Comparison of ENCODE assay signal across 13 cellular contexts in genomic region chr9:129416831-129417604, GRCh38.
DNase-seq lines count a peak whose midpoint lies in the region; ATAC-seq, FAIRE-seq and TF ChIP-seq lines count a peak whose summit lies in the region.
"Had no signal": no experiment of that assay in that cellular context is flagged by ENCODE, and none has a peak within 500 bp of the region (broad histone marks: within the 10 kb centered on the region; RNA-seq: fewer than 3 reads in every experiment).

No MANE protein-coding gene starts in this region.

- H3K9ac ChIP-seq in HepG2 (ENCODE audit: insufficient read depth, low read depth, low read length) = no peak overlapping the region

- H3K27ac Mint-ChIP-seq in endothelial cell (ENCODE audit: unreplicated experiment) = peak overlapping the region; percentile 75

- no peak for DNase-seq in HepG2 (ENCODE audit: low spot score)
- no peak for DNase-seq in right lobe of liver
- peak; percentile 68 for DNase-seq in NOMO-1 treated with DMSO at 0.1 percent for 48 hours (lab: John Stamatoyannopoulos, UW; ENCODE audit: unreplicated experiment)
- DNase-seq in endothelial cell (ENCODE audit: low spot score) = no peak
- DNase-seq in uterus = no peak
- DNase-seq in NCI-H128 (lab: John Stamatoyannopoulos, UW; ENCODE audit: unreplicated experiment) = no peak
- DNase-seq in stimulated activated CD4-positive, alpha-beta T cell treated with anti-CD3 and anti-CD28 coated beads, Interleukin-1b, Interleukin-23, amount 100 ng/mL, for 48 hours = no peak
- DNase-seq in AG08395 (ENCODE audit: low spot score) = no peak
- DNase-seq: Calu3, colonic mucosa, H9, head of caudate nucleus, NCI-H1930 had no signal

- ATAC-seq in HepG2 = no peak
- no peak for ATAC-seq in right lobe of liver

- TF ChIP-seq POLR2A in HepG2 (IDR thresholded peaks at IDR 0.05; ENCODE audit: insufficient read depth in 1 of 2, low read depth in 2 of 2, low read length in 2 of 2) (no peak), right lobe of liver (IDR thresholded peaks at IDR 0.05) (no peak), uterus (IDR thresholded peaks at IDR 0.05) (no peak)

- FAIRE-seq in HepG2 (lab: Jason Lieb, UNC) = no peak

- H3K27me3 ChIP-seq in HepG2 (ENCODE audit: control insufficient read depth in 1 of 2, insufficient read depth in 2 of 2, low read length in 2 of 2) = peaks cover 3% of the 10 kb centered on the region in 2 experiments; a peak in 2 of 5 replicates
- H3K27me3 ChIP-seq in right lobe of liver = no peaks in the 10 kb centered on the region
- no peaks in the 10 kb centered on the region for H3K27me3 ChIP-seq in uterus
- H3K27me3 ChIP-seq: colonic mucosa had no signal

- H3K9me3 ChIP-seq in HepG2 (ENCODE audit: low read length) (no peaks in the 10 kb centered on the region), right lobe of liver (no peaks in the 10 kb centered on the region), uterus (no peaks in the 10 kb centered on the region)
- H3K9me3 ChIP-seq: colonic mucosa had no signal

- no peaks in the 10 kb centered on the region for H4K20me1 ChIP-seq in HepG2 (ENCODE audit: insufficient read depth, low read length)

- H3K4me2 ChIP-seq in HepG2 (ENCODE audit: low read depth, low read length) = peak overlapping the region; percentile 58

- peaks cover 11% of the 10 kb centered on the region for H3K4me1 Mint-ChIP-seq in endothelial cell (ENCODE audit: unreplicated experiment)

- H3K4me3 Mint-ChIP-seq in endothelial cell (ENCODE audit: unreplicated experiment) = peak overlapping the region; percentile 3

- POLR2A ChIA-PET in HepG2 (lab: Yijun Ruan, JAX) = interaction anchor here (0.6 kb wide), 1 partner anchor 47 kb away, joined by 3 read pairs; no protein-coding TSS in a partner anchor

- H3K36me3 ChIP-seq in HepG2 (replicated peaks in 1 of 2; ENCODE audit: control insufficient read depth in 1 of 2, insufficient read depth in 2 of 2, low read length in 2 of 2) = no peaks in the 10 kb centered on the region
- H3K36me3 ChIP-seq in right lobe of liver = no peaks in the 10 kb centered on the region
- H3K36me3 ChIP-seq in uterus = no peaks in the 10 kb centered on the region
- H3K36me3 ChIP-seq: colonic mucosa had no signal

- H3K27me3 Mint-ChIP-seq in endothelial cell (ENCODE audit: unreplicated experiment) = peaks cover 22% of the 10 kb centered on the region

- TF ChIP-seq EP300 in HepG2 (IDR thresholded peaks at IDR 0.05; ENCODE audit: low read depth in 2 of 2, low read length in 2 of 2) (no peak), HepG2 (CRISPR knock-in tag; IDR thresholded peaks at IDR 0.05; ENCODE audit: borderline replicate concordance) (no peak)

- TF ChIP-seq RAD21 in HepG2 (CRISPR knock-in tag; IDR thresholded peaks at IDR 0.05) = no peak

- H3K36me3 Mint-ChIP-seq in endothelial cell (ENCODE audit: low read depth, unreplicated experiment) = no peaks in the 10 kb centered on the region

- H2AFZ ChIP-seq in HepG2 (ENCODE audit: low read length) = no peak overlapping the region

- WGBS in HepG2 (ENCODE audit: low lambda C conversion rate) = 7% methylated on average over 3 of the region's 12 CpGs
- WGBS in right lobe of liver (ENCODE audit: insufficient coverage, low coverage, low lambda C conversion rate, missing lambda C conversion rate) = 49% methylated on average over 6 of the region's 12 CpGs

- no peak overlapping the region for H3K27ac ChIP-seq in HepG2 (ENCODE audit: extremely low read length, insufficient read depth, low read length)
- no peak overlapping the region for H3K27ac ChIP-seq in right lobe of liver
- peak overlapping the region; percentile 25 to 99 for H3K27ac ChIP-seq in uterus
- H3K27ac ChIP-seq: colonic mucosa had no signal

- TF ChIP-seq CTCF in HepG2 (CRISPR knock-in tag; IDR thresholded peaks at IDR 0.05) (no peak), right lobe of liver (IDR thresholded peaks at IDR 0.05) (no peak), endothelial cell (IDR thresholded peaks at IDR 0.05; ENCODE audit: unreplicated experiment) (no peak), uterus (IDR thresholded peaks at IDR 0.05) (no peak)

- intact Hi-C loops in HepG2 (cut with micrococcal nuclease; ENCODE audit: unreplicated experiment) = no loop called here
- intact Hi-C loops in right lobe of liver (cut with DNase I) = no loop called here
- intact Hi-C loops in uterus (cut with DNase I; ENCODE audit: low total_unique reads) = loop anchor here (10.0 kb wide), 1 partner anchor 242 kb away; the partner anchor contains the start of gene IER5L

- H3K4me1 ChIP-seq in HepG2 (ENCODE audit: insufficient read depth, low read length) (peaks cover 64% of the 10 kb centered on the region), right lobe of liver (peaks cover 0 to 15% (median 2%) of the 10 kb centered on the region in 4 donors), uterus (peaks cover 5 to 16% of the 10 kb centered on the region in 2 donors)

- in situ Hi-C loops in HepG2 (cut with HindIII; ENCODE audit: extremely low pct_ligation_motif_present, low pct_unique_long_range_greater_than_20kb) = no loop called here

- BruUV-seq in HepG2 (replicated peaks; lab: Mats Ljungman, UMichigan) = no TSS peak

- no peaks in the 10 kb centered on the region for H3K9me3 Mint-ChIP-seq in endothelial cell (ENCODE audit: unreplicated experiment)
- H3K9me3 Mint-ChIP-seq: H9 had no signal

- H3K79me2 ChIP-seq in HepG2 (ENCODE audit: insufficient read depth, low read length) = no peaks in the 10 kb centered on the region

- CTCF ChIA-PET in HepG2 (lab: Yijun Ruan, JAX; ENCODE audit: low intra/inter-chr PET ratio, low total read pairs) = no interaction called here

- H3K4me3 ChIP-seq in HepG2 (replicated peaks in 1 of 3; ENCODE audit: insufficient read depth in 1 of 3, low read depth in 2 of 3, low read length in 3 of 3) (peak overlapping the region in 1 of 3 experiments; percentile 36; a peak in 1 of 6 replicates), right lobe of liver (no peak overlapping the region), uterus (no peak overlapping the region)
- H3K4me3 ChIP-seq: colonic mucosa had no signal

TF ChIP-seq in HepG2, 621 proteins besides CTCF, POLR2A, EP300 and RAD21 (continues in another document):
- TF ChIP-seq ZFAT (CRISPR knock-in tag; conservative IDR thresholded peaks at IDR 0.05) = no peak
- no peak for TF ChIP-seq SP1 (IDR thresholded peaks at IDR 0.05)
- no peak for TF ChIP-seq SP1 (CRISPR knock-in tag; IDR thresholded peaks at IDR 0.05)
- 0 out of 2 replicates have a peak, but pooled peaks have one; percentile 12 for TF ChIP-seq ZMYM3 (CRISPR knock-in tag; IDR thresholded peaks at IDR 0.05)
- 0 out of 2 replicates have a peak, but pooled peaks have one; percentile 25 for TF ChIP-seq SP4 (CRISPR knock-in tag; IDR thresholded peaks at IDR 0.05)
- TF ChIP-seq TCF7L2 (IDR thresholded peaks at IDR 0.05; ENCODE audit: low read depth, low read length) = no peak
- TF ChIP-seq MIXL1 (CRISPR knock-in tag; IDR thresholded peaks at IDR 0.05) = no peak
- peak; percentile 25; the same call in 1 of the 2 replicates for TF ChIP-seq SAP130 (CRISPR knock-in tag; IDR thresholded peaks at IDR 0.05; ENCODE audit: low read depth)
- TF ChIP-seq CHCHD3 (CRISPR knock-in tag; IDR thresholded peaks at IDR 0.05) = no peak
- no peak for TF ChIP-seq NCOA2 (CRISPR knock-in tag; IDR thresholded peaks at IDR 0.05)
- no peak for TF ChIP-seq POLR2AphosphoS2 (IDR thresholded peaks at IDR 0.05; ENCODE audit: low read depth, low read length)
- TF ChIP-seq FOSL2 (CRISPR knock-in tag; IDR thresholded peaks at IDR 0.05) = 0 out of 2 replicates have a peak, but pooled peaks have one; percentile 18
- no peak for TF ChIP-seq ZNF703 (CRISPR knock-in tag; IDR thresholded peaks at IDR 0.05; ENCODE audit: borderline replicate concordance)
- no peak for TF ChIP-seq HNF1B (CRISPR knock-in tag; IDR thresholded peaks at IDR 0.05)
- TF ChIP-seq NFIC (IDR thresholded peaks at IDR 0.05; ENCODE audit: low read length) = no peak
- peak; percentile 22; the same call in 1 of the 2 replicates for TF ChIP-seq HOXA3 (CRISPR knock-in tag; IDR thresholded peaks at IDR 0.05)
- no peak for TF ChIP-seq ZNF44 (CRISPR knock-in tag; IDR thresholded peaks at IDR 0.05)
- no peak for TF ChIP-seq KAT8 (CRISPR knock-in tag; IDR thresholded peaks at IDR 0.05)
- no peak for TF ChIP-seq KLF15 (CRISPR knock-in tag; IDR thresholded peaks at IDR 0.05; ENCODE audit: borderline replicate concordance)
- peak; percentile 95 for TF ChIP-seq ZNF710 (CRISPR knock-in tag; IDR thresholded peaks at IDR 0.05; ENCODE audit: borderline replicate concordance)
- TF ChIP-seq ZNF780A (CRISPR knock-in tag; IDR thresholded peaks at IDR 0.05) = no peak
- 0 out of 2 replicates have a peak, but pooled peaks have one; percentile 22 for TF ChIP-seq ZNF878 (CRISPR knock-in tag; IDR thresholded peaks at IDR 0.05)
- TF ChIP-seq ZNF768 (CRISPR knock-in tag; IDR thresholded peaks at IDR 0.05) = peak; percentile 37; the same call in 1 of the 2 replicates

Comparison
In these comparisons a context has a peak if more than half of its experiments do, and no peak if none do; other contexts are left out.
1. H3K27ac ChIP-seq: peak in uterus (2 of 2); none in HepG2 (single experiment) and right lobe of liver (0 of 3).